In genomic region chr7:107701191-107701590, GRCh38 we compare ENCODE assay signal across 23 cellular contexts. TPM values are rescaled to one million over a fixed set of nuclear protein-coding genes. Genes with fewer than 3 reads are reported as not detected.
DNase-seq lines count a peak whose midpoint lies in the region; TF ChIP-seq lines count a peak whose summit lies in the region.
"Had no signal": no experiment of that assay in that cellular context is flagged by ENCODE, and none has a peak within 500 bp of the region (broad histone marks: within the 10 kb centered on the region; RNA-seq: fewer than 3 reads in every experiment).

No MANE protein-coding gene starts in this region.

- intact Hi-C loops in ascending aorta (cut with DNase I) (loop anchor here (5.0 kb wide), 1 partner anchor 109 kb away; no protein-coding TSS in a partner anchor), esophagus muscularis mucosa (cut with DNase I) (no loop called here), thyroid gland (cut with DNase I) (no loop called here), posterior vena cava (cut with DNase I) (no loop called here)

- no peak overlapping the region for H3K27ac Mint-ChIP-seq in glutamatergic neuron (ENCODE audit: unreplicated experiment)
- H3K27ac Mint-ChIP-seq: CD14-positive monocyte; CD4-positive, alpha-beta T cell had no signal

- no peak overlapping the region for H3K4me3 Mint-ChIP-seq in glutamatergic neuron (ENCODE audit: unreplicated experiment)
- H3K4me3 Mint-ChIP-seq: CD14-positive monocyte; CD4-positive, alpha-beta T cell; CD8-positive, alpha-beta memory T cell had no signal

- H3K27me3 ChIP-seq in ascending aorta (no peaks in the 10 kb centered on the region), esophagus muscularis mucosa (no peaks in the 10 kb centered on the region), thyroid gland (no peaks in the 10 kb centered on the region)
- H3K27me3 ChIP-seq: BE2C; BLaER1 treated with 17β-estradiol and CSF1 and Interleukin-3, amounts not matched to agents 10 nM and 100 nM had no signal

- no peaks in the 10 kb centered on the region for H3K36me3 ChIP-seq in ascending aorta
- no peaks in the 10 kb centered on the region for H3K36me3 ChIP-seq in esophagus muscularis mucosa
- H3K36me3 ChIP-seq in thyroid gland = peaks cover under 1 to 7% of the 10 kb centered on the region in 2 donors
- H3K36me3 ChIP-seq: BE2C; BLaER1 treated with 17β-estradiol and CSF1 and Interleukin-3, amounts not matched to agents 10 nM and 100 nM had no signal

- TF ChIP-seq CTCF in ascending aorta (IDR thresholded peaks at IDR 0.05) (no peak), esophagus muscularis mucosa (IDR thresholded peaks at IDR 0.05) (no peak), thyroid gland (IDR thresholded peaks at IDR 0.05) (no peak), glutamatergic neuron (IDR thresholded peaks at IDR 0.05; ENCODE audit: partially characterized antibody, unreplicated experiment) (no peak)

- H3K27me3 Mint-ChIP-seq in glutamatergic neuron (ENCODE audit: unreplicated experiment) = no peaks in the 10 kb centered on the region
- H3K27me3 Mint-ChIP-seq: CD4-positive, alpha-beta T cell had no signal

- 77% methylated on average over 3 of the region's 3 CpGs for WGBS in esophagus muscularis mucosa
- WGBS in thyroid gland, 2 donors = 87 to 90% methylated on average over 3 of the region's 3 CpGs

- H3K9me3 ChIP-seq in ascending aorta = no peaks in the 10 kb centered on the region
- no peaks in the 10 kb centered on the region for H3K9me3 ChIP-seq in esophagus muscularis mucosa
- no peaks in the 10 kb centered on the region for H3K9me3 ChIP-seq in thyroid gland
- H3K9me3 ChIP-seq: A549; BE2C; BLaER1 treated with 17β-estradiol and CSF1 and Interleukin-3, amounts not matched to agents 10 nM and 100 nM had no signal

- peak; percentile 9 for DNase-seq in EH (ENCODE audit: low read depth)
- DNase-seq in ascending aorta (ENCODE audit: low spot score in 2 of 2) = no peak
- peak; percentile 24 for DNase-seq in esophagus muscularis mucosa (ENCODE audit: extremely low spot score)
- no peak for DNase-seq in thyroid gland
- no peak for DNase-seq in posterior vena cava (ENCODE audit: low spot score)
- DNase-seq in glutamatergic neuron = no peak
- no peak for DNase-seq in NCI-H345 (lab: John Stamatoyannopoulos, UW)
- DNase-seq: 8988T; ACHN; AML-193; BE2C; Calu3; CD4-positive, alpha-beta T cell; CD8-positive, alpha-beta memory T cell; COR-L47; DMS53; DMS79 treated with DMSO at 0.1 percent for 48 hours; H7; HCEC 1CT had no signal

- H3K27ac ChIP-seq in ascending aorta (peak overlapping the region; percentile 31 to 55), esophagus muscularis mucosa (replicated peaks in 1 of 4) (no peak overlapping the region), thyroid gland (peak overlapping the region; percentile 68 to 95 (median 73))
- H3K27ac ChIP-seq: A549; BLaER1 treated with 17β-estradiol and CSF1 and Interleukin-3, amounts not matched to agents 10 nM and 100 nM; GM23248 had no signal

- H3K9me3 Mint-ChIP-seq in glutamatergic neuron (ENCODE audit: unreplicated experiment) = no peaks in the 10 kb centered on the region
- H3K9me3 Mint-ChIP-seq: CD14-positive monocyte; CD4-positive, alpha-beta T cell; CD8-positive, alpha-beta memory T cell had no signal

- TF ChIP-seq EP300 in esophagus muscularis mucosa (IDR thresholded peaks at IDR 0.05) = no peak

- H3K36me3 Mint-ChIP-seq in glutamatergic neuron (ENCODE audit: unreplicated experiment) = no peaks in the 10 kb centered on the region
- H3K36me3 Mint-ChIP-seq: CD14-positive monocyte; CD8-positive, alpha-beta memory T cell had no signal

- H3K4me1 ChIP-seq in ascending aorta (peaks cover 2 to 3% of the 10 kb centered on the region in 2 donors), esophagus muscularis mucosa (peaks cover 0 to 2% (median 0%) of the 10 kb centered on the region in 4 donors), thyroid gland (peaks cover 61 to 62% of the 10 kb centered on the region in 2 donors)
- H3K4me1 ChIP-seq: A549; BLaER1 treated with 17β-estradiol and CSF1 and Interleukin-3, amounts not matched to agents 10 nM and 100 nM had no signal

- H3K4me1 Mint-ChIP-seq in glutamatergic neuron (ENCODE audit: low read depth, unreplicated experiment) = peaks cover 11% of the 10 kb centered on the region
- H3K4me1 Mint-ChIP-seq: CD14-positive monocyte had no signal

- no peak for TF ChIP-seq POLR2A in esophagus muscularis mucosa (IDR thresholded peaks at IDR 0.05; ENCODE audit: low read depth)
- no peak for TF ChIP-seq POLR2A in thyroid gland (IDR thresholded peaks at IDR 0.05)

- no peak overlapping the region for H3K4me3 ChIP-seq in ascending aorta
- H3K4me3 ChIP-seq in esophagus muscularis mucosa = no peak overlapping the region
- H3K4me3 ChIP-seq in thyroid gland (replicated peaks in 1 of 3) = no peak overlapping the region
- H3K4me3 ChIP-seq: A549; BLaER1 treated with 17β-estradiol and CSF1 and Interleukin-3, amounts not matched to agents 10 nM and 100 nM; GM23248 had no signal

RNA-seq across cellular contexts. Expression of gene SLC26A4, which starts 40.6 kb away (rescaled TPM):
- total RNA-seq in ascending aorta = 4.7 TPM
- total RNA-seq in esophagus muscularis mucosa = 1 to 10 TPM in 1 of 4 donors, under 1 TPM in 3; 0.17 to 1.2 (median 0.46) TPM
- 100 to 1,000 TPM; 193 to 299 (median 254) TPM for total RNA-seq in thyroid gland
- total RNA-seq in posterior vena cava = under 1 TPM; 0.57 to 0.60 TPM
- 0.34 TPM for total RNA-seq in glutamatergic neuron (ENCODE audit: unreplicated experiment)
- total RNA-seq: CD4-positive, alpha-beta T cell; H7 had no signal

RNA-seq across cellular contexts. Expression of gene CBLL1, which starts 42.8 kb away (rescaled TPM):
- total RNA-seq in ascending aorta (44.1 TPM), esophagus muscularis mucosa (10 to 100 TPM; 60.1 to 67.3 (median 63.6) TPM), thyroid gland (10 to 100 TPM; 27.0 to 41.6 (median 33.5) TPM), posterior vena cava (10 to 100 TPM; 18.6 to 20.7 TPM), glutamatergic neuron (ENCODE audit: unreplicated experiment) (35.6 TPM)

Comparison
In these comparisons a context has a peak if more than half of its experiments do, and no peak if none do; other contexts are left out.
1. DNase-seq: peak in EH (single experiment) and esophagus muscularis mucosa (single experiment); none in ascending aorta (0 of 2), thyroid gland (0 of 2), posterior vena cava (single experiment), glutamatergic neuron (single experiment) and NCI-H345 (single experiment).
2. H3K27ac ChIP-seq: peak in ascending aorta (2 of 2) and thyroid gland (3 of 3); none in esophagus muscularis mucosa (0 of 4).
3. RNA of gene SLC26A4, which starts 40.6 kb away (total RNA-seq): 193 to 299 TPM in thyroid gland; 4.7 TPM in ascending aorta (single experiment), 0.57 to 0.60 TPM in posterior vena cava, 0.17 to 1.2 TPM in esophagus muscularis mucosa and 0.34 TPM in glutamatergic neuron (single experiment); every median in the first group is over 10 times any median in the second.